Comparison of ENCODE assay signal across 20 cellular contexts in the genomic region with DNA sequence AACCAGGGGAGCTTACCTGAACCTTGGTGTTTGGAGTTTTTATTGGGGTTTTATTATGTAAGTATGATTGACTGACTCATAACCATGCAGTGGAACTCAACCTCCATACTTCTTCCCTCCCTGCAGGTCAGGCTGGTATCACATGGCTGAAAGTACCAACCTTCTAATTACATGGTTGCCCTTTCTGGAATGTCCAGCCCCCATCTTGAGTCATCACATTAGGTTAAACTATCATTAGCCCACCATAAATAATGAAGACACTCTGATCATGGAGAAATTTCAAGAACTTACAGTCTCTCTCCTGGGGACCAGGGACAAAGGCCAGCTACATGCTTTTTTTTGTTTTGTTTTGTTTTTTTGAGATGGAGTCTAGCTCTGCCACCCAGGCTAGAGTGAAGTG. TPM values are rescaled to one million over a fixed set of nuclear protein-coding genes. Genes with fewer than 3 reads are reported as not detected.
A peak's percentile ranks its signal among the peaks of the same experiment; 100 is the strongest.
DNase-seq lines count a peak whose midpoint lies in the region; ATAC-seq lines count a peak whose summit lies in the region.
"Had no signal": no experiment of that assay in that cellular context is flagged by ENCODE, and none has a peak within 500 bp of the region (broad histone marks: within the 10 kb centered on the region; RNA-seq: fewer than 3 reads in every experiment).

No MANE protein-coding gene starts in this region.

- no peak overlapping the region for H3K4me3 Mint-ChIP-seq in activated CD4-positive, alpha-beta T cell treated with anti-CD3 and anti-CD28 coated beads, Interleukin-2, amount 10 ng/mL, durations not matched to agents 7 days and 5 days
- no peak overlapping the region for H3K4me3 Mint-ChIP-seq in stimulated activated naive B cell treated with anti-CD40 and anti-IgM and Interleukin-4, amounts not matched to agents 10 μg/mL and 1 μg/mL and 100 μg/mL, for 72 hours

- CTCF ChIA-PET in activated CD4-positive, alpha-beta T cell treated with anti-CD3 and anti-CD28 coated beads, Interleukin-2, amount 10 ng/mL, durations not matched to agents 7 days and 5 days (lab: Charles Lee): interaction anchor here (1.3 kb wide), 1 partner anchor 28 kb away, joined by 3 read pairs; no protein-coding TSS in a partner anchor

- H3K36me3 Mint-ChIP-seq in activated CD4-positive, alpha-beta T cell treated with anti-CD3 and anti-CD28 coated beads, Interleukin-2, amount 10 ng/mL, durations not matched to agents 7 days and 5 days (ENCODE audit: low read depth): peaks cover 31% of the 10 kb centered on the region
- peaks cover 28 to 30% of the 10 kb centered on the region in 2 donors for H3K36me3 Mint-ChIP-seq in stimulated activated naive B cell treated with anti-CD40 and anti-IgM and Interleukin-4, amounts not matched to agents 10 μg/mL and 1 μg/mL and 100 μg/mL, for 72 hours

- peaks cover 11% of the 10 kb centered on the region for H3K9me3 Mint-ChIP-seq in activated CD4-positive, alpha-beta T cell treated with anti-CD3 and anti-CD28 coated beads, Interleukin-2, amount 10 ng/mL, durations not matched to agents 7 days and 5 days
- peaks cover 9 to 11% of the 10 kb centered on the region in 2 donors for H3K9me3 Mint-ChIP-seq in stimulated activated naive B cell treated with anti-CD40 and anti-IgM and Interleukin-4, amounts not matched to agents 10 μg/mL and 1 μg/mL and 100 μg/mL, for 72 hours

- no peaks in the 10 kb centered on the region for H3K27me3 Mint-ChIP-seq in activated CD4-positive, alpha-beta T cell treated with anti-CD3 and anti-CD28 coated beads, Interleukin-2, amount 10 ng/mL, durations not matched to agents 7 days and 5 days
- H3K27me3 Mint-ChIP-seq in stimulated activated naive B cell treated with anti-CD40 and anti-IgM and Interleukin-4, amounts not matched to agents 10 μg/mL and 1 μg/mL and 100 μg/mL, for 72 hours: no peaks in the 10 kb centered on the region

- peak overlapping the region; percentile 31 for H3K27ac Mint-ChIP-seq in activated CD4-positive, alpha-beta T cell treated with anti-CD3 and anti-CD28 coated beads, Interleukin-2, amount 10 ng/mL, durations not matched to agents 7 days and 5 days
- peak overlapping the region; percentile 39 for H3K27ac Mint-ChIP-seq in stimulated activated naive B cell treated with anti-CD40 and anti-IgM and Interleukin-4, amounts not matched to agents 10 μg/mL and 1 μg/mL and 100 μg/mL, for 72 hours

- H3K4me1 Mint-ChIP-seq in activated CD4-positive, alpha-beta T cell treated with anti-CD3 and anti-CD28 coated beads, Interleukin-2, amount 10 ng/mL, durations not matched to agents 7 days and 5 days: no peaks in the 10 kb centered on the region
- H3K4me1 Mint-ChIP-seq in stimulated activated naive B cell treated with anti-CD40 and anti-IgM and Interleukin-4, amounts not matched to agents 10 μg/mL and 1 μg/mL and 100 μg/mL, for 72 hours: peaks cover 22 to 27% of the 10 kb centered on the region in 2 donors

- ATAC-seq in GM18907 (IDR thresholded peaks at IDR 0.05; ENCODE audit: unreplicated experiment): peak; percentile 33
- ATAC-seq in stimulated activated naive B cell treated with anti-CD40 and anti-IgM and Interleukin-4, amounts not matched to agents 10 μg/mL and 1 μg/mL and 100 μg/mL, for 72 hours (replicated peaks): peak in 1 of 2 donors; percentile 33
- ATAC-seq: HepG2, K562 had no signal

- DNase-seq in activated CD4-positive, alpha-beta T cell treated with anti-CD3 and anti-CD28 coated beads, Interleukin-2, amount 10 ng/mL, durations not matched to agents 7 days and 5 days: no peak
- DNase-seq in activated CD4-positive, alpha-beta T cell treated with anti-CD3 and anti-CD28 coated beads, Interleukin-2, amount 50 U/mL, for 4 hours: no peak
- DNase-seq in amniotic epithelial cell (ENCODE audit: low read depth) (peak; percentile 3), NOMO-1 treated with dmso at 0.1 percent for 144 hours (lab: John Stamatoyannopoulos, UW; ENCODE audit: unreplicated experiment) (no peak), NCI-H524 (lab: John Stamatoyannopoulos, UW) (no peak)
- no peak for DNase-seq in stimulated activated naive B cell treated with anti-CD40 and anti-IgM and Interleukin-4, amounts not matched to agents 10 μg/mL and 1 μg/mL and 100 μg/mL, for 72 hours
- DNase-seq: 8988T, DMS79, GM23248, NCI-H1092, NCI-H1436 treated with DMSO at 0.1 percent for 48 hours, NCI-H1930, NCI-H2227 treated with DMSO at 0.1 percent for 48 hours, NCI-H510A, NCI-H774, Peyer's patch, SJCRH30 had no signal

- POLR2A ChIA-PET in activated CD4-positive, alpha-beta T cell treated with anti-CD3 and anti-CD28 coated beads, Interleukin-2, amount 10 ng/mL, durations not matched to agents 7 days and 5 days (lab: Charles Lee): no interaction called here

RNA-seq across cellular contexts. Expression of a gene that starts 19.2 kb away (rescaled TPM):
- total RNA-seq in activated CD4-positive, alpha-beta T cell treated with anti-CD3 and anti-CD28 coated beads, Interleukin-2, amount 10 ng/mL, durations not matched to agents 7 days and 5 days: 10 to 100 TPM; 32.8 to 38.9 TPM
